Comparison of ENCODE assay signal across 1 cellular context in the genomic region with DNA sequence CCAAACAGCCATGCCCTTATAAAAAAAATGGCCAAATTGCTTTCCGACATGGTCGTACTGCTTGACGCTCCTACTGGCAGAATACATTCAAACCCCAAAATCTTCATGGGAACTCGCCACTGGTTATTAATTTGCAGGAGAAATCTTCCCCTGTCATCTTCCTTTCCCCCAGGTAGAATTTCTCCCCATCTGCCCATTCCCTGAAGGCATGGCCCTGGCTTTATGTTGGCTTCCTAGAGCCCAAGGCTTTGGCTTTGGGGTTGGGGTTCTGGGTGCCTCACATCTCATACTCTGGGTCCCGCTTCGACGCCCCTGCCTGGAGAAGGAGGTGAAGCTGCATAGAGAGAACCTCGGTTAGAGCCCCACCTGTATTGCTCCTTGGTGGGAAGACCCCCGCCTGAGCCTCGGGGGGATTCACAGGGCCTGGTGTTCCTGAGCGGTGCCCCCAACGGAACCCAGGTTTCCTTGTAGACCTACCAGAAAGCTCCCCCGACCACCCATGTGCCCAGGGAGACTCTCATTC.
TF ChIP-seq lines count a peak whose summit lies in the region.

No MANE protein-coding gene starts in this region.

TF ChIP-seq in A549, 52 proteins besides CTCF, POLR2A, EP300 and RAD21 (continued from another document):
- TF ChIP-seq ZFP36 (IDR thresholded peaks at IDR 0.05; ENCODE audit: borderline replicate concordance, partially characterized antibody) (no peak), EHMT2 (IDR thresholded peaks at IDR 0.05; ENCODE audit: low read depth) (no peak), FOSL2 (IDR thresholded peaks at IDR 0.05) (no peak), FOSL2 (CRISPR knock-in tag; IDR thresholded peaks at IDR 0.05) (no peak), RNF2 (IDR thresholded peaks at IDR 0.05; ENCODE audit: borderline replicate concordance, low read depth) (no peak), PBX3 (IDR thresholded peaks at IDR 0.05) (no peak), CHD4 (IDR thresholded peaks at IDR 0.05; ENCODE audit: borderline replicate concordance) (no peak)
TF ChIP-seq in A549: peak in this region for 0.
